ENCODE assay signal across 25 cellular contexts in genomic region chr1:227002531-227003049, GRCh38.
"Had no signal": no experiment of that assay in that cellular context is flagged by ENCODE, and none has a peak within 500 bp of the region (broad histone marks: within the 10 kb centered on the region; RNA-seq: fewer than 3 reads in every experiment).

No MANE protein-coding gene starts in this region.

- H3K4me3 ChIP-seq: adrenal gland, ascending aorta, thoracic aorta had no signal

- H3K27ac ChIP-seq: adrenal gland, ascending aorta, brain microvascular endothelial cell, thoracic aorta had no signal

- H3K36me3 Mint-ChIP-seq: activated naive CD8-positive, alpha-beta T cell; natural killer cell had no signal

- H3K9me3 Mint-ChIP-seq: activated T-helper 17 cell treated with anti-CD3 and anti-CD28 coated beads, Interleukin-2, amount 50 U/mL, for 72 hours; natural killer cell; T-helper 2 cell treated with Interferon-gamma antibody and Interleukin-4, amounts not matched to agents 5 μg/mL and 100 μg/mL, for 36 hours had no signal

- H3K4me1 ChIP-seq: ascending aorta had no signal

- H3K27ac Mint-ChIP-seq: activated CD8-positive, alpha-beta T cell treated with anti-CD3 and anti-CD28 coated beads, Interleukin-2, amount 10 ng/mL, durations not matched to agents 7 days and 5 days; activated naive CD8-positive, alpha-beta T cell; activated T-helper 17 cell treated with anti-CD3 and anti-CD28 coated beads, Interleukin-2, amount 50 U/mL, for 72 hours; natural killer cell; T-helper 2 cell treated with Interferon-gamma antibody and Interleukin-4, amounts not matched to agents 5 μg/mL and 100 μg/mL, for 36 hours; type B pancreatic cell had no signal

- H3K27me3 Mint-ChIP-seq: type B pancreatic cell had no signal

- H3K4me1 Mint-ChIP-seq: activated T-helper 17 cell treated with anti-CD3 and anti-CD28 coated beads, Interleukin-2, amount 50 U/mL, for 72 hours; natural killer cell had no signal

- H3K9me3 ChIP-seq: adrenal gland, ascending aorta, thoracic aorta had no signal

- ATAC-seq: activated CD8-positive, alpha-beta T cell treated with anti-CD3 and anti-CD28 coated beads, Interleukin-2, amount 10 ng/mL, durations not matched to agents 7 days and 5 days; activated T-helper 17 cell treated with anti-CD3 and anti-CD28 coated beads, Interleukin-2, amount 50 U/mL, for 72 hours; natural killer cell had no signal

- H3K4me3 Mint-ChIP-seq: activated CD8-positive, alpha-beta T cell treated with anti-CD3 and anti-CD28 coated beads, Interleukin-2, amount 10 ng/mL, durations not matched to agents 7 days and 5 days; activated naive CD8-positive, alpha-beta T cell; activated T-helper 17 cell treated with anti-CD3 and anti-CD28 coated beads, Interleukin-2, amount 50 U/mL, for 72 hours; natural killer cell; T-helper 2 cell treated with Interferon-gamma antibody and Interleukin-4, amounts not matched to agents 5 μg/mL and 100 μg/mL, for 36 hours; type B pancreatic cell had no signal

- DNase-seq: activated CD4-positive, alpha-beta T cell treated with anti-CD3 and anti-CD28 coated beads for 1 hour; activated CD4-positive, alpha-beta T cell treated with anti-CD3 and anti-CD28 coated beads, Interleukin-2, amount 50 U/mL, for 1 hour; activated CD8-positive, alpha-beta T cell treated with anti-CD3 and anti-CD28 coated beads, Interleukin-2, amount 10 ng/mL, durations not matched to agents 7 days and 5 days; activated naive CD4-positive, alpha-beta T cell; brain microvascular endothelial cell; central memory CD4-positive, alpha-beta T cell; dermis blood vessel endothelial cell; effector CD8-positive, alpha-beta T cell; erythroblast; foreskin fibroblast; glutamatergic neuron; hippocampal formation; kidney glomerular epithelial cell; midbrain; natural killer cell; retina; stimulated activated CD4-positive, alpha-beta T cell treated with anti-CD3 and anti-CD28 coated beads, Interleukin-4, amount 100 ng/mL, for 1 hour; stimulated activated naive CD4-positive, alpha-beta T cell treated with Interleukin-2 at 50 U/mL for 16 hours had no signal

- H3K27me3 ChIP-seq: adrenal gland, ascending aorta, brain microvascular endothelial cell had no signal
